8 cellular contexts compared by ENCODE assay signal in genomic region chr1:27934818-27935549, GRCh38. TPM values are rescaled to one million over a fixed set of nuclear protein-coding genes. Genes with fewer than 3 reads are reported as not detected.
DNase-seq lines count a peak whose midpoint lies in the region; ATAC-seq, FAIRE-seq and TF ChIP-seq lines count a peak whose summit lies in the region.
"Had no signal": no experiment of that assay in that cellular context is flagged by ENCODE, and none has a peak within 500 bp of the region (broad histone marks: within the 10 kb centered on the region; RNA-seq: fewer than 3 reads in every experiment).

Gene SMPDL3B, plus strand, starts transcription at chr1:27935000. Its CDS starts 184 bp downstream, at chr1:27935184.

- peak; percentile 45 for DNase-seq in EL
- DNase-seq in M059J (ENCODE audit: low read depth) = peak; percentile 55
- peak; percentile 30 to 34 for DNase-seq in activated T-cell treated with anti-CD3 and anti-CD28 coated beads, Interleukin-2, amount 50 U/mL, for 48 hours
- DNase-seq in kidney = peak; percentile 75
- DNase-seq in psoas muscle = no peak
- DNase-seq in stimulated activated CD4-positive, alpha-beta T cell treated with anti-CD3 and anti-CD28 coated beads, Interleukin-12 subunit alpha, Interleukin-12 subunit beta, amount 100 ng/mL, for 4 hours = no peak
- no peak for DNase-seq in midbrain (lab: John Stamatoyannopoulos, UW)

- H3K9ac ChIP-seq in kidney (ENCODE audit: low read length in 2 of 2) = peak within 1 kb of the TSS; percentile 13 to 62

- TF ChIP-seq CTCF in kidney (IDR thresholded peaks at IDR 0.05; ENCODE audit: borderline replicate concordance, extremely low read depth, insufficient read depth) (peak; percentile 3), psoas muscle (IDR thresholded peaks at IDR 0.05) (no peak)

- no peaks in the 10 kb centered on the region for H3K36me3 ChIP-seq in kidney (ENCODE audit: control insufficient read depth in 1 of 2, insufficient read depth in 2 of 2, low read length in 2 of 2)
- no peaks in the 10 kb centered on the region for H3K36me3 ChIP-seq in psoas muscle (ENCODE audit: insufficient read depth in 1 of 2, low read depth in 1 of 2)

- intact Hi-C loops in kidney (cut with DNase I) = no loop called here
- intact Hi-C loops in psoas muscle (cut with DNase I) = no loop called here

- H3K9me3 ChIP-seq in kidney (ENCODE audit: control insufficient read depth in 1 of 2, low read length in 2 of 2) (no peaks in the 10 kb centered on the region), psoas muscle (no peaks in the 10 kb centered on the region)

- H3K4me1 ChIP-seq in kidney (ENCODE audit: control insufficient read depth in 1 of 2, insufficient read depth in 1 of 2, low read depth in 1 of 2, low read length in 2 of 2) (peaks cover 0 to 6% of the 10 kb centered on the region in 2 donors), psoas muscle (no peaks in the 10 kb centered on the region)

- WGBS in psoas muscle, 3 donors = 2 to 6% (median 6%) methylated on average over 16 of the region's 16 CpGs

- peak within 1 kb of the TSS; percentile 59 to 68 for H3K4me3 ChIP-seq in kidney (ENCODE audit: low read length in 2 of 2)
- no peak within 1 kb of the TSS for H3K4me3 ChIP-seq in psoas muscle

- ATAC-seq in psoas muscle = no peak

- H3K27ac ChIP-seq in kidney (ENCODE audit: low read depth in 2 of 2, low read length in 2 of 2) (peak within 1 kb of the TSS in 1 of 2 donors; percentile 23), psoas muscle (no peak within 1 kb of the TSS)

- no peak for FAIRE-seq in kidney (lab: Jason Lieb, UNC)

- peaks cover 0 to 18% (median 2%) of the 10 kb centered on the region in 3 donors for H3K27me3 ChIP-seq in psoas muscle (ENCODE audit: insufficient read depth in 3 of 3, low read length in 2 of 3)

RNA-seq across cellular contexts. Expression of gene SMPDL3B, which starts in this region (rescaled TPM):
- 0.10 and 1.1 TPM in 2 replicates for total RNA-seq in M059J (2014; rRNA removed; shearing (Covaris generic))
- total RNA-seq in kidney (9.7 TPM), psoas muscle (not detected)
- polyA plus RNA-seq in kidney (ENCODE audit: insufficient read depth, low read depth, low replicate concordance) (5.9 TPM), psoas muscle (under 1 TPM in 2 of 3 donors, not detected in 1; 0.03 to 0.05 TPM)
- polyA plus RNA-seq: neural cell had no signal

Comparison
In these comparisons a context has a peak if more than half of its experiments do, and no peak if none do; other contexts are left out.
1. DNase-seq: peak in EL (single experiment), M059J (single experiment), activated T-cell treated with anti-CD3 and anti-CD28 coated beads, Interleukin-2, amount 50 U/mL, for 48 hours (2 of 2) and kidney (single experiment); none in psoas muscle (0 of 2), stimulated activated CD4-positive, alpha-beta T cell treated with anti-CD3 and anti-CD28 coated beads, Interleukin-12 subunit alpha, Interleukin-12 subunit beta, amount 100 ng/mL, for 4 hours (single experiment) and midbrain (single experiment).